ENCODE assay signal across 2 cellular contexts in the genomic region with DNA sequence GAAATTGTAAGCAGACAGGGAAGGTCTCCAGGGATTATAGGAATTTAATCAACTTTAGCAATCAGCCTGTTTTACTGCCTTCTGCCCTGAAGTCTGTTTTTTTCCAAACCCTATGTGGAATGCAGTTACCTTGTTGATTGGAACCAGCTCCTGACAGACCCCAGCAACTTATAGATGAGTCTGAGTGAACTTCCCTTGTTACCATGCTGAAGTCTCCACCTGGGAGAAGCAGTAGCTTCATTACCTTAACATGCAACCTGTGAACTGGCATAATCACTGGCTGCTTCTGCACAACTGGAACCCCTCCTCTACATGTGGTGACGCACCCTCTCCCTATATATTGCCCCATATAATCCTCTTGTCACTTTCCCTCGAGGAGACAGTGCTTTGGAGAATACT.
TF ChIP-seq lines count a peak whose summit lies in the region.

No MANE protein-coding gene starts in this region.

TF ChIP-seq in IMR-90, 13 proteins besides CTCF, POLR2A, EP300 and RAD21:
- TF ChIP-seq CEBPB (IDR thresholded peaks at IDR 0.05; ENCODE audit: low read depth, low read length): no peak
- TF ChIP-seq, protein P1, sequence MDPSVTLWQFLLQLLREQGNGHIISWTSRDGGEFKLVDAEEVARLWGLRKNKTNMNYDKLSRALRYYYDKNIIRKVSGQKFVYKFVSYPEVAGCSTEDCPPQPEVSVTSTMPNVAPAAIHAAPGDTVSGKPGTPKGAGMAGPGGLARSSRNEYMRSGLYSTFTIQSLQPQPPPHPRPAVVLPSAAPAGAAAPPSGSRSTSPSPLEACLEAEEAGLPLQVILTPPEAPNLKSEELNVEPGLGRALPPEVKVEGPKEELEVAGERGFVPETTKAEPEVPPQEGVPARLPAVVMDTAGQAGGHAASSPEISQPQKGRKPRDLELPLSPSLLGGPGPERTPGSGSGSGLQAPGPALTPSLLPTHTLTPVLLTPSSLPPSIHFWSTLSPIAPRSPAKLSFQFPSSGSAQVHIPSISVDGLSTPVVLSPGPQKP (IDR thresholded peaks at IDR 0.05; ENCODE audit: borderline replicate concordance, low read depth, low read length): no peak
- no peak for TF ChIP-seq MAFK (IDR thresholded peaks at IDR 0.05; ENCODE audit: low read depth, low read length)
- TF ChIP-seq RCOR1 (IDR thresholded peaks at IDR 0.05; ENCODE audit: insufficient replicate concordance, low read length): no peak

TF ChIP-seq in liver, 16 proteins besides CTCF, POLR2A, EP300 and RAD21:
- TF ChIP-seq EGR1 (IDR thresholded peaks at IDR 0.05; ENCODE audit: low read depth in 2 of 2) (no peak), NR2F2 (IDR thresholded peaks at IDR 0.05) (no peak), RXRA (IDR thresholded peaks at IDR 0.05) (peak in 1 of 2 donors; percentile 3), FOXA1 (IDR thresholded peaks at IDR 0.05) (no peak)
